ENCODE assay signal across 8 cellular contexts in genomic region chr18:58044370-58045264, GRCh38.
DNase-seq lines count a peak whose midpoint lies in the region; ATAC-seq and TF ChIP-seq lines count a peak whose summit lies in the region.

No MANE protein-coding gene starts in this region.

- no peaks in the 10 kb centered on the region for H3K36me3 ChIP-seq in GM06990 (ENCODE audit: control insufficient read depth, insufficient read depth, low read length)
- H3K36me3 ChIP-seq in WERI-Rb-1, result 0 out of 2 replicates have a peak, but pooled peaks cover 3% of the 10 kb centered on the region

- TF ChIP-seq EP300 in Ishikawa (IDR thresholded peaks at IDR 0.05; ENCODE audit: borderline replicate concordance), result no peak

- H3K27ac ChIP-seq in WERI-Rb-1 (peak overlapping the region; percentile 85), caudate nucleus (ENCODE audit: low read depth, low read length) (peak overlapping the region; percentile 73), layer of hippocampus (ENCODE audit: low read depth, low read length) (peak overlapping the region; percentile 88)

- DNase-seq in GM06990 (ENCODE audit: extremely low read depth, insufficient read length) (peak; percentile 75), WERI-Rb-1 (peak; percentile 43), caudate nucleus (lab: John Stamatoyannopoulos, UW) (peak in 45 of 61 donors; percentile 16 to 73 (median 43)), OCI-M2 (lab: John Stamatoyannopoulos, UW; ENCODE audit: unreplicated experiment) (no peak)
- DNase-seq in stimulated activated CD4-positive, alpha-beta T cell treated with anti-CD3 and anti-CD28 coated beads, Interleukin-2, amount 100 ng/mL, for 4 hours (ENCODE audit: low read depth), result peak; percentile 19

- ATAC-seq in GM21786 (IDR thresholded peaks at IDR 0.05; ENCODE audit: unreplicated experiment), result peak; percentile 33

- no peak for TF ChIP-seq RAD21 in Ishikawa (IDR thresholded peaks at IDR 0.05; ENCODE audit: low read depth)

- no peaks in the 10 kb centered on the region for H3K9me3 ChIP-seq in WERI-Rb-1 (ENCODE audit: severe bottlenecking)

- TF ChIP-seq CTCF in GM06990 (IDR thresholded peaks at IDR 0.05; ENCODE audit: insufficient read depth, low read length, poor library complexity, severe bottlenecking), result peak; percentile 11
- no peak for TF ChIP-seq CTCF in WERI-Rb-1 (IDR thresholded peaks at IDR 0.05; ENCODE audit: low read depth, low read length)

- H3K4me3 ChIP-seq in GM06990 (replicated peaks; ENCODE audit: low read depth, low read length), result peak overlapping the region; percentile 88
- peak overlapping the region; percentile 85 for H3K4me3 ChIP-seq in WERI-Rb-1 (ENCODE audit: low read depth, low read length)

- H3K27me3 ChIP-seq in GM06990 (replicated peaks; ENCODE audit: control insufficient read depth, insufficient read depth, low read length) (no peaks in the 10 kb centered on the region), WERI-Rb-1 (ENCODE audit: insufficient read depth, low read depth, severe bottlenecking) (no peaks in the 10 kb centered on the region), layer of hippocampus (ENCODE audit: control insufficient read depth, insufficient read depth, low read length) (peaks cover 2% of the 10 kb centered on the region)

TF ChIP-seq in Ishikawa, 13 proteins besides CTCF, POLR2A, EP300 and RAD21:
- TF ChIP-seq REST (IDR thresholded peaks at IDR 0.05; ENCODE audit: low read depth), result no peak
- TF ChIP-seq EGR1 (IDR thresholded peaks at IDR 0.05), result no peak
- no peak for TF ChIP-seq TCF12 (IDR thresholded peaks at IDR 0.05; ENCODE audit: low read depth)
- 0 out of 2 replicates have a peak, but pooled peaks have one; percentile 8 for TF ChIP-seq ZBTB7A (IDR thresholded peaks at IDR 0.05; ENCODE audit: low read depth)
- TF ChIP-seq TAF1 (IDR thresholded peaks at IDR 0.05; ENCODE audit: low read depth), result peak; percentile 3; the same call in 1 of the 2 replicates
- no peak for TF ChIP-seq USF1 (IDR thresholded peaks at IDR 0.05)
- TF ChIP-seq FOXM1 (IDR thresholded peaks at IDR 0.05; ENCODE audit: borderline replicate concordance, low read depth), result no peak
- no peak for TF ChIP-seq NFIC (IDR thresholded peaks at IDR 0.05)
- 0 out of 2 replicates have a peak, but pooled peaks have one; percentile 45 for TF ChIP-seq CEBPB (IDR thresholded peaks at IDR 0.05)
- TF ChIP-seq TEAD4 (IDR thresholded peaks at IDR 0.05), result no peak
- no peak; the same call in 1 of the 2 replicates for TF ChIP-seq MAX (IDR thresholded peaks at IDR 0.05)
- 0 out of 2 replicates have a peak, but pooled peaks have one; percentile 24 for TF ChIP-seq YY1 (IDR thresholded peaks at IDR 0.05; ENCODE audit: low read depth)
- no peak for TF ChIP-seq CREB1 (IDR thresholded peaks at IDR 0.05; ENCODE audit: low read depth)
